8 cellular contexts compared by ENCODE assay signal in the genomic region with DNA sequence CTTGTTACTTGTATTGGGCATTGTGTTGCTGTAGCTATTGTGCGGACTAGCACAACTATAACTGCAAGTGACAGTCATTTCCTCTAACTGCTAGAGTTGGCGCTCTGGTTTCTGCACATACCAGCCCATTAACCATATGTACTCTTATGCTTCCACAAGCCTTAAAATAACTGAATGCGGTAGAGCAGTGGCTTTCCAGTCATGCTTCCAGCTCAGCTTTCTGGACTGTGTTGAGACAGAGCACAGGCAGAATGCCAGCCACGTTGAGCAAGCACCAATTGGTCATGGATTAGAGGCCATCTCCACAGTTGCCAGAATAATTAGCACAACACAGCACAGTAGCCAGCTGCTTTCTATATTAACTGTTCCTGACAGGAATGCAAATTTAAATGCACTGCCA. TPM values are rescaled to one million over a fixed set of nuclear protein-coding genes. Genes with fewer than 3 reads are reported as not detected.
DNase-seq lines count a peak whose midpoint lies in the region; ATAC-seq and TF ChIP-seq lines count a peak whose summit lies in the region.

No MANE protein-coding gene starts in this region.

- no peaks in the 10 kb centered on the region for H3K27me3 ChIP-seq in PC-3 (ENCODE audit: low read length)
- no peaks in the 10 kb centered on the region for H3K27me3 ChIP-seq in ovary

- intact Hi-C loops in PC-3 (cut with micrococcal nuclease) = no loop called here
- intact Hi-C loops in ovary (cut with DNase I) = no loop called here

- no TSS peak for BruUV-seq in PC-3 (replicated peaks; lab: Mats Ljungman, UMichigan)

- H3K9me2 ChIP-seq in PC-3 (replicated peaks; ENCODE audit: low read length) = no peaks in the 10 kb centered on the region

- no peaks in the 10 kb centered on the region for H3K79me2 ChIP-seq in PC-3 (ENCODE audit: low read length)

- H3K9me3 Mint-ChIP-seq in activated naive CD4-positive, alpha-beta T cell treated with anti-CD3 and anti-CD28 coated beads, Interleukin-2, amount 10 ng/mL, durations not matched to agents 7 days and 5 days = no peaks in the 10 kb centered on the region

- H3K27ac Mint-ChIP-seq in activated naive CD4-positive, alpha-beta T cell treated with anti-CD3 and anti-CD28 coated beads, Interleukin-2, amount 10 ng/mL, durations not matched to agents 7 days and 5 days = no peak overlapping the region

- H3K27me3 Mint-ChIP-seq in activated naive CD4-positive, alpha-beta T cell treated with anti-CD3 and anti-CD28 coated beads, Interleukin-2, amount 10 ng/mL, durations not matched to agents 7 days and 5 days = no peaks in the 10 kb centered on the region

- no peak for TF ChIP-seq POLR2A in ovary (IDR thresholded peaks at IDR 0.05)

- no peak overlapping the region for H2AFZ ChIP-seq in PC-3 (ENCODE audit: low read length)

- no peaks in the 10 kb centered on the region for H4K20me1 ChIP-seq in PC-3 (ENCODE audit: low read length)

- no peaks in the 10 kb centered on the region for H3K4me1 Mint-ChIP-seq in activated naive CD4-positive, alpha-beta T cell treated with anti-CD3 and anti-CD28 coated beads, Interleukin-2, amount 10 ng/mL, durations not matched to agents 7 days and 5 days

- 48 to 54% (median 50%) methylated on average over 4 of the region's 4 CpGs for WGBS in ovary, 3 donors

- H3K9me3 ChIP-seq in PC-3 (ENCODE audit: low read length) = no peaks in the 10 kb centered on the region
- H3K9me3 ChIP-seq in ovary = no peaks in the 10 kb centered on the region

- no peaks in the 10 kb centered on the region for H3F3A ChIP-seq in PC-3 (ENCODE audit: low read length, unreplicated experiment)

- peaks cover 15% of the 10 kb centered on the region for H3K36me3 Mint-ChIP-seq in activated naive CD4-positive, alpha-beta T cell treated with anti-CD3 and anti-CD28 coated beads, Interleukin-2, amount 10 ng/mL, durations not matched to agents 7 days and 5 days

- H3K4me1 ChIP-seq in PC-3 (ENCODE audit: insufficient read depth, low read length) = no peaks in the 10 kb centered on the region
- H3K4me1 ChIP-seq in ovary (ENCODE audit: insufficient read depth) = no peaks in the 10 kb centered on the region

- no peak overlapping the region for H3K4me3 Mint-ChIP-seq in activated naive CD4-positive, alpha-beta T cell treated with anti-CD3 and anti-CD28 coated beads, Interleukin-2, amount 10 ng/mL, durations not matched to agents 7 days and 5 days

- H3K4me3 ChIP-seq in PC-3 (ENCODE audit: low read length) = no peak overlapping the region
- H3K4me3 ChIP-seq in ovary = no peak overlapping the region

- no peaks in the 10 kb centered on the region for H3K36me3 ChIP-seq in PC-3 (ENCODE audit: low read depth, low read length)
- no peaks in the 10 kb centered on the region for H3K36me3 ChIP-seq in ovary

- peak; percentile 31; the same call in 1 of the 2 replicates for ATAC-seq in PC-3
- no peak for ATAC-seq in HG03469 (IDR thresholded peaks at IDR 0.05; ENCODE audit: unreplicated experiment)

- H3K4me2 ChIP-seq in PC-3 (ENCODE audit: low read length) = no peak overlapping the region

- TF ChIP-seq CTCF in PC-3 (conservative IDR thresholded peaks at IDR 0.05; ENCODE audit: low read depth, low read length) (no peak), ovary (IDR thresholded peaks at IDR 0.05) (no peak)

- POLR2A ChIA-PET in PC-3 (lab: Charles Lee; ENCODE audit: unreplicated experiment) = no interaction called here

- TF ChIP-seq EP300 in ovary (IDR thresholded peaks at IDR 0.05) = no peak

- H3K27ac ChIP-seq in PC-3 (ENCODE audit: low read length) (no peak overlapping the region), ovary (no peak overlapping the region)

- no peak overlapping the region for H3K9ac ChIP-seq in PC-3 (ENCODE audit: low read length)

- DNase-seq in EL (peak; percentile 97), PC-3 (peak; percentile 58), fibroblast of peridontal ligament (ENCODE audit: extremely low read depth) (peak; percentile 99), ovary (peak; percentile 77 to 89 (median 83)), NCI-H510A treated with DMSO at 0.1 percent for 48 hours (lab: John Stamatoyannopoulos, UW) (no peak), SK-N-DZ (ENCODE audit: low spot score) (no peak)
- DNase-seq in activated naive CD4-positive, alpha-beta T cell treated with anti-CD3 and anti-CD28 coated beads, Interleukin-2, amount 10 ng/mL, durations not matched to agents 7 days and 5 days = no peak

- CTCF ChIA-PET in PC-3 (lab: Charles Lee) = no interaction called here
- CTCF ChIA-PET in activated naive CD4-positive, alpha-beta T cell treated with anti-CD3 and anti-CD28 coated beads, Interleukin-2, amount 10 ng/mL, durations not matched to agents 7 days and 5 days (lab: Charles Lee) = interaction anchor here (0.9 kb wide), 1 partner anchor 286 kb away, joined by 3 read pairs; no protein-coding TSS in a partner anchor

RNA-seq across cellular contexts. Expression of gene INVS, which starts 12.2 kb away (rescaled TPM):
- total RNA-seq in PC-3 (2014; rRNA removed) (8.9 and 9.6 TPM in 2 replicates), ovary (10 to 100 TPM; 21.0 to 28.4 (median 23.3) TPM)
- 10 to 100 TPM in 1 of 2 donors, 1 to 10 TPM in 1; 7.7 to 16.0 TPM for polyA plus RNA-seq in ovary
- 14.0 and 20.1 TPM in 2 replicates for polyA plus RNA-seq in SK-N-DZ (2014; cell fraction: cytosol; rRNA removed)
- polyA plus RNA-seq in SK-N-DZ (2014; cell fraction: nucleus; rRNA removed) = 19.5 and 29.2 TPM in 2 replicates

RNA-seq across cellular contexts. Expression of gene ERP44, which starts 12.4 kb away (rescaled TPM):
- 5.8 and 7.7 TPM in 2 replicates for total RNA-seq in PC-3 (2014; rRNA removed)
- 10 to 100 TPM in 5 of 7 donors, 1 to 10 TPM in 2; 7.0 to 16.6 (median 11.8) TPM for total RNA-seq in ovary
- polyA plus RNA-seq in ovary = 10 to 100 TPM; 13.3 to 26.4 TPM
- polyA plus RNA-seq in SK-N-DZ (2014; cell fraction: cytosol; rRNA removed) = 10.3 and 12.1 TPM in 2 replicates
- polyA plus RNA-seq in SK-N-DZ (2014; cell fraction: nucleus; rRNA removed) = 7.6 and 8.3 TPM in 2 replicates

Comparison
In these comparisons a context has a peak if more than half of its experiments do, and no peak if none do; other contexts are left out.
1. DNase-seq: peak in EL (single experiment), PC-3 (single experiment), fibroblast of peridontal ligament (single experiment) and ovary (5 of 5); none in NCI-H510A treated with DMSO at 0.1 percent for 48 hours (single experiment), activated naive CD4-positive, alpha-beta T cell treated with anti-CD3 and anti-CD28 coated beads, Interleukin-2, amount 10 ng/mL, durations not matched to agents 7 days and 5 days (single experiment) and SK-N-DZ (single experiment).